In genomic region chr7:44914992-44915607, GRCh38 we compare ENCODE assay signal across 8 cellular contexts. TPM values are rescaled to one million over a fixed set of nuclear protein-coding genes. Genes with fewer than 3 reads are reported as not detected.
DNase-seq lines count a peak whose midpoint lies in the region; ATAC-seq and TF ChIP-seq lines count a peak whose summit lies in the region.

No MANE protein-coding gene starts in this region.

- TF ChIP-seq CTCF in GM10248 (IDR thresholded peaks at IDR 0.05; ENCODE audit: control extremely low read depth, extremely low read depth, low read depth, missing control alignments) (no peak), right atrium auricular region (IDR thresholded peaks at IDR 0.05) (no peak)

- ATAC-seq in HG03520 (IDR thresholded peaks at IDR 0.05; ENCODE audit: unreplicated experiment) (peak; percentile 65), GM19463 (IDR thresholded peaks at IDR 0.05; ENCODE audit: unreplicated experiment) (no peak)
- ATAC-seq in activated T-cell treated with anti-CD3 and anti-CD28 coated beads, Interleukin-2, amount 50 U/mL, for 4 hours, result peak; percentile 99

- H3K36me3 Mint-ChIP-seq in activated T-cell treated with anti-CD3 and anti-CD28 coated beads, Interleukin-2, amount 50 U/mL, for 4 hours (ENCODE audit: insufficient read depth), result no peaks in the 10 kb centered on the region

- H3K9me3 ChIP-seq in right atrium auricular region, result no peaks in the 10 kb centered on the region

- H3K4me3 ChIP-seq in right atrium auricular region, result no peak overlapping the region

- H3K27me3 Mint-ChIP-seq in activated T-cell treated with anti-CD3 and anti-CD28 coated beads, Interleukin-2, amount 50 U/mL, for 4 hours (ENCODE audit: low read depth), result no peaks in the 10 kb centered on the region

- peaks cover 16% of the 10 kb centered on the region for H3K4me1 Mint-ChIP-seq in activated T-cell treated with anti-CD3 and anti-CD28 coated beads, Interleukin-2, amount 50 U/mL, for 4 hours (ENCODE audit: low read depth)

- DNase-seq in GM10248 (ENCODE audit: extremely low spot score), result peak; percentile 65
- peak; percentile 59 for DNase-seq in activated T-cell treated with anti-CD3 and anti-CD28 coated beads, Interleukin-2, amount 50 U/mL, for 4 hours
- DNase-seq in stimulated activated CD4-positive, alpha-beta T cell treated with anti-CD3 and anti-CD28 coated beads, Interleukin-12 subunit alpha, Interleukin-12 subunit beta, amount 100 ng/mL, for 48 hours (ENCODE audit: low read depth in 2 of 3, low spot score in 1 of 3), result peak; percentile 52 to 68 (median 61)
- DNase-seq in NCI-H128 (lab: John Stamatoyannopoulos, UW; ENCODE audit: unreplicated experiment), result no peak
- no peak for DNase-seq in NCI-H1436 (lab: John Stamatoyannopoulos, UW)
- DNase-seq in right atrium auricular region (ENCODE audit: low spot score), result no peak

- peaks cover 0 to 9% of the 10 kb centered on the region in 2 donors for H3K4me1 ChIP-seq in right atrium auricular region

- POLR2A ChIA-PET in GM10248 (lab: Yijun Ruan, JAX), result interaction anchor here (1.0 kb wide), 1 partner anchor 31 kb away, joined by 3 read pairs; no protein-coding TSS in a partner anchor

- no peaks in the 10 kb centered on the region for H3K36me3 ChIP-seq in right atrium auricular region

- no peaks in the 10 kb centered on the region for H3K27me3 ChIP-seq in right atrium auricular region

- no peaks in the 10 kb centered on the region for H3K9me3 Mint-ChIP-seq in activated T-cell treated with anti-CD3 and anti-CD28 coated beads, Interleukin-2, amount 50 U/mL, for 4 hours

- CTCF ChIA-PET in GM10248 (lab: Yijun Ruan, JAX), result interaction anchor here (1.0 to 1.4 kb wide), 8 partner anchors 8 to 221 kb away, joined by 3 to 6 read pairs (median 4); partner anchors contain the start of gene PURB

- no peak overlapping the region for H3K4me3 Mint-ChIP-seq in activated T-cell treated with anti-CD3 and anti-CD28 coated beads, Interleukin-2, amount 50 U/mL, for 4 hours

- no peak overlapping the region for H3K27ac ChIP-seq in right atrium auricular region

RNA-seq across cellular contexts. Expression of gene PURB, which starts 29.8 kb away (rescaled TPM):
- total RNA-seq in activated T-cell treated with anti-CD3 and anti-CD28 coated beads, Interleukin-2, amount 50 U/mL, for 4 hours, result 10 to 100 TPM; 28.9 to 34.4 (median 30.6) TPM
- total RNA-seq in right atrium auricular region, result 10 to 100 TPM in 1 of 2 donors, 1 to 10 TPM in 1; 10.0 to 12.9 TPM

Comparison
In these comparisons a context has a peak if more than half of its experiments do, and no peak if none do; other contexts are left out.
1. DNase-seq: peak in GM10248 (single experiment), activated T-cell treated with anti-CD3 and anti-CD28 coated beads, Interleukin-2, amount 50 U/mL, for 4 hours (single experiment) and stimulated activated CD4-positive, alpha-beta T cell treated with anti-CD3 and anti-CD28 coated beads, Interleukin-12 subunit alpha, Interleukin-12 subunit beta, amount 100 ng/mL, for 48 hours (3 of 3); none in NCI-H128 (single experiment), NCI-H1436 (single experiment) and right atrium auricular region (single experiment).